ENCODE assay signal across 1 cellular context in genomic region chr12:46380397-46380796, GRCh38.
TF ChIP-seq lines count a peak whose summit lies in the region.

No MANE protein-coding gene starts in this region.

TF ChIP-seq in HEK293, 187 proteins besides CTCF, POLR2A, EP300 and RAD21 (continued from another document):
- no peak for TF ChIP-seq HIC1 (tag by site-specific recombination; IDR thresholded peaks at IDR 0.05)
- no peak for TF ChIP-seq INSM2 (tag by site-specific recombination; IDR thresholded peaks at IDR 0.05)
- TF ChIP-seq ZNF518A (tag by site-specific recombination; conservative IDR thresholded peaks at IDR 0.05; ENCODE audit: low read depth): peak; percentile 90
- no peak for TF ChIP-seq ZNF692 (tag by site-specific recombination; IDR thresholded peaks at IDR 0.05)
- TF ChIP-seq HOXC10 (CRISPR knock-in tag; IDR thresholded peaks at IDR 0.05): no peak
- no peak for TF ChIP-seq ZFP41 (tag by site-specific recombination; IDR thresholded peaks at IDR 0.05; ENCODE audit: borderline replicate concordance)
- no peak for TF ChIP-seq ZNF280C (tag by site-specific recombination; IDR thresholded peaks at IDR 0.05)
- peak; percentile 50; the same call in 1 of the 2 replicates for TF ChIP-seq ZNF433 (tag by site-specific recombination; IDR thresholded peaks at IDR 0.05; ENCODE audit: low read depth)
- TF ChIP-seq ZBTB8A (tag by site-specific recombination; IDR thresholded peaks at IDR 0.05): peak; percentile 81
- TF ChIP-seq ZBTB21 (tag by site-specific recombination; IDR thresholded peaks at IDR 0.05): peak; percentile 45; the same call in 1 of the 2 replicates
- peak; percentile 4 for TF ChIP-seq SETDB1 (IDR thresholded peaks at IDR 0.05; ENCODE audit: insufficient read length, low read length)
- TF ChIP-seq ZNF623 (tag by site-specific recombination; IDR thresholded peaks at IDR 0.05): peak; percentile 79
- TF ChIP-seq ZNF555 (tag by site-specific recombination; conservative IDR thresholded peaks at IDR 0.05): peak; percentile 74
- TF ChIP-seq ZNF133 (tag by site-specific recombination; IDR thresholded peaks at IDR 0.05): no peak
- TF ChIP-seq MZF1 (tag by site-specific recombination; IDR thresholded peaks at IDR 0.05; ENCODE audit: borderline replicate concordance): no peak
- TF ChIP-seq ZBTB17 (tag by site-specific recombination; IDR thresholded peaks at IDR 0.05): no peak
- TF ChIP-seq ZNF548 (tag by site-specific recombination; IDR thresholded peaks at IDR 0.05): no peak
